34 cellular contexts compared by ENCODE assay signal in genomic region chr16:14464192-14464591, GRCh38.
"Had no signal": no experiment of that assay in that cellular context is flagged by ENCODE, and none has a peak within 500 bp of the region (broad histone marks: within the 10 kb centered on the region; RNA-seq: fewer than 3 reads in every experiment).

No MANE protein-coding gene starts in this region.

- DNase-seq: activated B cell treated with CpG ODN at 0.5 μM for 24 hours; activated CD4-positive, alpha-beta T cell treated with anti-CD3 and anti-CD28 coated beads for 48 hours; activated CD4-positive, alpha-beta T cell treated with anti-CD3 and anti-CD28 coated beads, Interleukin-2, amount 50 U/mL, for 1 hour; activated CD4-positive, alpha-beta T cell treated with anti-CD3 and anti-CD28 coated beads, Interleukin-2, amount 50 U/mL, for 48 hours; activated CD8-positive, alpha-beta memory T cell treated with anti-CD3 and anti-CD28 coated beads for 24 hours; activated CD8-positive, alpha-beta T cell treated with anti-CD3 and anti-CD28 coated beads for 36 hours; activated effector memory CD4-positive, alpha-beta T cell treated with Interleukin-2 at 50 U/mL for 16 hours; activated gamma-delta T cell treated with Interleukin-2 at 50 U/mL for 16 hours; activated naive CD4-positive, alpha-beta T cell treated with Interleukin-2 at 50 U/mL for 16 hours; activated naive CD8-positive, alpha-beta T cell treated with anti-CD3 and anti-CD28 coated beads for 36 hours; activated naive CD8-positive, alpha-beta T cell treated with anti-CD3 and anti-CD28 coated beads, Interleukin-2, amount 50 U/mL, for 24 hours; activated T-cell treated with anti-CD3 and anti-CD28 coated beads, Interleukin-2, amount 50 U/mL, for 4 hours; adrenal gland; amygdala; aorta; body of pancreas; caudate nucleus; cortex of kidney; dermis blood vessel endothelial cell; effector CD4-positive, alpha-beta T cell; effector memory CD8-positive, alpha-beta T cell; foreskin keratinocyte; gastrocnemius medialis; glutamatergic neuron; heart left ventricle; T-helper 2 cell had no signal

- H3K36me3 ChIP-seq: adrenal gland, gastrocnemius medialis had no signal

- H3K4me3 ChIP-seq: adrenal gland, body of pancreas, gastrocnemius medialis, heart left ventricle had no signal

- FAIRE-seq: colon, endometrium, endothelial cell of umbilical vein had no signal

- H3K27me3 Mint-ChIP-seq: activated B cell treated with CpG ODN at 0.5 μM for 24 hours; activated CD8-positive, alpha-beta T cell treated with anti-CD3 and anti-CD28 coated beads for 36 hours; activated naive CD4-positive, alpha-beta T cell treated with anti-CD3 and anti-CD28 coated beads, Interleukin-2, amount 50 U/mL, for 24 hours; activated naive CD8-positive, alpha-beta T cell treated with anti-CD3 and anti-CD28 coated beads for 36 hours; activated naive CD8-positive, alpha-beta T cell treated with anti-CD3 and anti-CD28 coated beads, Interleukin-2, amount 50 U/mL, for 24 hours; activated T-helper 17 cell treated with anti-CD3 and anti-CD28 coated beads, Interleukin-2, amount 50 U/mL, for 72 hours; effector memory CD8-positive, alpha-beta T cell had no signal

- H3K27ac Mint-ChIP-seq: activated B cell treated with CpG ODN at 0.5 μM for 24 hours; activated CD8-positive, alpha-beta T cell treated with anti-CD3 and anti-CD28 coated beads for 36 hours; activated naive CD4-positive, alpha-beta T cell treated with anti-CD3 and anti-CD28 coated beads, Interleukin-2, amount 50 U/mL, for 24 hours; activated naive CD8-positive, alpha-beta T cell treated with anti-CD3 and anti-CD28 coated beads for 36 hours; activated naive CD8-positive, alpha-beta T cell treated with anti-CD3 and anti-CD28 coated beads, Interleukin-2, amount 50 U/mL, for 24 hours; activated T-helper 17 cell treated with anti-CD3 and anti-CD28 coated beads, Interleukin-2, amount 50 U/mL, for 72 hours had no signal

- H3K4me3 Mint-ChIP-seq: activated B cell treated with CpG ODN at 0.5 μM for 24 hours; activated CD8-positive, alpha-beta T cell treated with anti-CD3 and anti-CD28 coated beads for 36 hours; activated naive CD4-positive, alpha-beta T cell treated with anti-CD3 and anti-CD28 coated beads, Interleukin-2, amount 50 U/mL, for 24 hours; activated naive CD8-positive, alpha-beta T cell treated with anti-CD3 and anti-CD28 coated beads for 36 hours; activated naive CD8-positive, alpha-beta T cell treated with anti-CD3 and anti-CD28 coated beads, Interleukin-2, amount 50 U/mL, for 24 hours; activated T-cell treated with anti-CD3 and anti-CD28 coated beads, Interleukin-2, amount 50 U/mL, for 4 hours; activated T-helper 17 cell treated with anti-CD3 and anti-CD28 coated beads, Interleukin-2, amount 50 U/mL, for 72 hours; effector memory CD8-positive, alpha-beta T cell had no signal

- ATAC-seq: activated CD4-positive, CD25-positive, alpha-beta regulatory T cell treated with anti-CD3 and anti-CD28 coated beads, Interleukin-2, amount 50 U/mL, for 24 hours; activated CD8-positive, alpha-beta T cell treated with anti-CD3 and anti-CD28 coated beads for 36 hours; activated naive CD8-positive, alpha-beta T cell treated with anti-CD3 and anti-CD28 coated beads, Interleukin-2, amount 50 U/mL, for 24 hours; activated T-cell treated with anti-CD3 and anti-CD28 coated beads, Interleukin-2, amount 50 U/mL, for 4 hours; activated T-helper 17 cell treated with anti-CD3 and anti-CD28 coated beads, Interleukin-2, amount 50 U/mL, for 72 hours; body of pancreas; effector memory CD8-positive, alpha-beta T cell; esophagus mucosa; foreskin keratinocyte; gastrocnemius medialis; heart left ventricle had no signal

- H3K4me1 ChIP-seq: adrenal gland, body of pancreas, gastrocnemius medialis, heart left ventricle had no signal

- H3K9me3 Mint-ChIP-seq: activated T-helper 17 cell treated with anti-CD3 and anti-CD28 coated beads, Interleukin-2, amount 50 U/mL, for 72 hours had no signal

- H3K27me3 ChIP-seq: adrenal gland, body of pancreas, foreskin keratinocyte, gastrocnemius medialis, heart left ventricle had no signal

- H3K27ac ChIP-seq: adrenal gland, body of pancreas, foreskin keratinocyte, gastrocnemius medialis, heart left ventricle, VCaP had no signal

- H3K4me1 Mint-ChIP-seq: activated B cell treated with CpG ODN at 0.5 μM for 24 hours; activated naive CD8-positive, alpha-beta T cell treated with anti-CD3 and anti-CD28 coated beads, Interleukin-2, amount 50 U/mL, for 24 hours had no signal
